In the genomic region with DNA sequence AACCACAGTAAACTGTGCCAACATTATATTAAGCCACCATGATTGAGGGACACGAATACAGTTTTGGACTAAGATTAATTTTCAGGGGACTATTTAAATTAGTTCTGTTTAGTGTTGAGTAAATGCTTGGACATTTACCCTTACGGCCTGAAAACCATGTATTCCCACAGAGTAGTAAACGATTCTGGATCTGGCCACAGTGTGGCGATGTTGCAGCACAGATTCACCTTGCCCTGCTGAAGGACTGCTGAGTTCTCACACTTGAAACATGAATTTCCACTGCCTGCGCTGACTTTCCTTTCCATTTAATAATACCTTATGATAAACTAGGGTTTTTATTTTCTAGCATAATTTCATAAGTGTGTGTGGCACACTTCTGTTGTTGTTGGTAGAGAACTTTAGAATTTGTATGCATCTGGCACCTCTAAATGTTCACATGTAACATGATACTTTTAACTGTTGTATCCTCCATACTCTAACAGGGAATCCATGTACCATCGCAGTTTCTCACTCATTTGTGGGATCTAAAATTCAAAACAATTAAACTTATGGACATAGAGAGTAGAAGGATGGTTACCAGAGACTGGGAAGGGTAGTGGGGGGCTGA, we compare ENCODE assay signal across 1 cellular context.
TF ChIP-seq lines count a peak whose summit lies in the region.

No MANE protein-coding gene starts in this region.

TF ChIP-seq in endothelial cell of umbilical vein, 7 proteins besides CTCF, POLR2A, EP300 and RAD21 (continued from another document):
- TF ChIP-seq, protein P1, sequence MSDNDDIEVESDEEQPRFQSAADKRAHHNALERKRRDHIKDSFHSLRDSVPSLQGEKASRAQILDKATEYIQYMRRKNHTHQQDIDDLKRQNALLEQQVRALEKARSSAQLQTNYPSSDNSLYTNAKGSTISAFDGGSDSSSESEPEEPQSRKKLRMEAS (IDR thresholded peaks at IDR 0.05; ENCODE audit: insufficient read depth, insufficient read length): no peak
